Comparison of ENCODE assay signal across 8 cellular contexts in genomic region chr6:130513770-130514169, GRCh38.
DNase-seq lines count a peak whose midpoint lies in the region; ATAC-seq and TF ChIP-seq lines count a peak whose summit lies in the region.

No MANE protein-coding gene starts in this region.

- H4K20me1 ChIP-seq in GM23248 (ENCODE audit: insufficient read depth) = no peaks in the 10 kb centered on the region

- H3K79me2 ChIP-seq in GM23248 (ENCODE audit: insufficient read depth) = no peaks in the 10 kb centered on the region

- peaks cover 62% of the 10 kb centered on the region for H3K36me3 Mint-ChIP-seq in activated naive CD8-positive, alpha-beta T cell treated with anti-CD3 and anti-CD28 coated beads, Interleukin-2, amount 10 ng/mL, durations not matched to agents 7 days and 5 days
- no peaks in the 10 kb centered on the region for H3K36me3 Mint-ChIP-seq in natural killer cell

- H3K36me3 ChIP-seq in GM23248 (ENCODE audit: low read depth) = no peaks in the 10 kb centered on the region

- peak overlapping the region; percentile 47 for H3K4me3 Mint-ChIP-seq in activated naive CD8-positive, alpha-beta T cell treated with anti-CD3 and anti-CD28 coated beads, Interleukin-2, amount 10 ng/mL, durations not matched to agents 7 days and 5 days
- H3K4me3 Mint-ChIP-seq in natural killer cell = peak overlapping the region; percentile 39

- H3K4me2 ChIP-seq in GM23248 (ENCODE audit: unreplicated experiment) = peak overlapping the region; percentile 5

- peak; percentile 97 for ATAC-seq in activated naive CD8-positive, alpha-beta T cell treated with anti-CD3 and anti-CD28 coated beads, Interleukin-2, amount 10 ng/mL, durations not matched to agents 7 days and 5 days (ENCODE audit: low read depth)
- ATAC-seq in natural killer cell = peak; percentile 60 to 79 (median 67)

- H3K27ac ChIP-seq in GM23248 = no peak overlapping the region

- H3K27me3 ChIP-seq in GM23248 (replicated peaks; ENCODE audit: insufficient read depth) = no peaks in the 10 kb centered on the region

- peaks cover 2% of the 10 kb centered on the region for H3K27me3 Mint-ChIP-seq in activated naive CD8-positive, alpha-beta T cell treated with anti-CD3 and anti-CD28 coated beads, Interleukin-2, amount 10 ng/mL, durations not matched to agents 7 days and 5 days
- no peaks in the 10 kb centered on the region for H3K27me3 Mint-ChIP-seq in natural killer cell (ENCODE audit: low read depth in 2 of 2)

- H3K9ac ChIP-seq in GM23248 = no peak overlapping the region

- intact Hi-C loops in natural killer cell (cut with micrococcal nuclease) = no loop called here

- H3K4me3 ChIP-seq in GM23248 = no peak overlapping the region

- peaks cover 45% of the 10 kb centered on the region for H3K4me1 Mint-ChIP-seq in activated naive CD8-positive, alpha-beta T cell treated with anti-CD3 and anti-CD28 coated beads, Interleukin-2, amount 10 ng/mL, durations not matched to agents 7 days and 5 days
- peaks cover 38 to 39% of the 10 kb centered on the region in 2 donors for H3K4me1 Mint-ChIP-seq in natural killer cell

- H3K4me1 ChIP-seq in GM23248 (ENCODE audit: insufficient read depth) = peaks cover 16% of the 10 kb centered on the region; the same call in 1 of the 2 replicates

- in situ Hi-C loops in GM23248 (cut with MboI) = no loop called here

- H3K9me3 ChIP-seq in GM23248 (ENCODE audit: low read depth) = peaks cover 3% of the 10 kb centered on the region

- 39 to 48% methylated on average over 3 of the region's 3 CpGs for WGBS in GM23248 (ENCODE audit: low coverage in 1 of 2, low lambda C conversion rate in 2 of 2, missing lambda C conversion rate in 2 of 2), 2 experiments

- DNase-seq in GF-D8 (lab: John Stamatoyannopoulos, UW) = peak; percentile 81
- peak; percentile 44 for DNase-seq in GM23248
- peak; percentile 92 for DNase-seq in MV-4-11 (lab: John Stamatoyannopoulos, UW)
- DNase-seq in activated naive CD8-positive, alpha-beta T cell treated with anti-CD3 and anti-CD28 coated beads, Interleukin-2, amount 10 ng/mL, durations not matched to agents 7 days and 5 days = no peak
- DNase-seq in natural killer cell = no peak
- DNase-seq in putamen (ENCODE audit: low spot score) = no peak
- no peak for DNase-seq in ecto neural progenitor cell (ENCODE audit: low spot score)
- DNase-seq in NCI-H1436 (lab: John Stamatoyannopoulos, UW) = no peak

- H3K9me3 Mint-ChIP-seq in activated naive CD8-positive, alpha-beta T cell treated with anti-CD3 and anti-CD28 coated beads, Interleukin-2, amount 10 ng/mL, durations not matched to agents 7 days and 5 days = peaks cover 26% of the 10 kb centered on the region
- peaks cover 0 to 4% of the 10 kb centered on the region in 2 donors for H3K9me3 Mint-ChIP-seq in natural killer cell

- no peaks in the 10 kb centered on the region for H3K9me2 ChIP-seq in GM23248 (ENCODE audit: insufficient read depth)

- no peaks in the 10 kb centered on the region for H3F3A ChIP-seq in GM23248 (ENCODE audit: insufficient read depth)

- H2AFZ ChIP-seq in GM23248 = no peak overlapping the region

- H3K27ac Mint-ChIP-seq in activated naive CD8-positive, alpha-beta T cell treated with anti-CD3 and anti-CD28 coated beads, Interleukin-2, amount 10 ng/mL, durations not matched to agents 7 days and 5 days = peak overlapping the region; percentile 93
- peak overlapping the region; percentile 83 to 89 for H3K27ac Mint-ChIP-seq in natural killer cell

- TF ChIP-seq CTCF in natural killer cell (IDR thresholded peaks at IDR 0.05) = no peak

- POLR2A ChIA-PET in activated naive CD8-positive, alpha-beta T cell treated with anti-CD3 and anti-CD28 coated beads, Interleukin-2, amount 10 ng/mL, durations not matched to agents 7 days and 5 days (lab: Charles Lee) = interaction anchor here (0.8 to 3.6 kb wide), 5 partner anchors 12 to 184 kb away, joined by 3 to 22 read pairs (median 4); no protein-coding TSS in a partner anchor

Comparison
In these comparisons a context has a peak if more than half of its experiments do, and no peak if none do; other contexts are left out.
1. DNase-seq: peak in GF-D8 (single experiment), GM23248 (single experiment) and MV-4-11 (single experiment); none in activated naive CD8-positive, alpha-beta T cell treated with anti-CD3 and anti-CD28 coated beads, Interleukin-2, amount 10 ng/mL, durations not matched to agents 7 days and 5 days (single experiment), natural killer cell (single experiment), putamen (single experiment), ecto neural progenitor cell (single experiment) and NCI-H1436 (single experiment).